Comparison of ENCODE assay signal across 8 cellular contexts in the genomic region with DNA sequence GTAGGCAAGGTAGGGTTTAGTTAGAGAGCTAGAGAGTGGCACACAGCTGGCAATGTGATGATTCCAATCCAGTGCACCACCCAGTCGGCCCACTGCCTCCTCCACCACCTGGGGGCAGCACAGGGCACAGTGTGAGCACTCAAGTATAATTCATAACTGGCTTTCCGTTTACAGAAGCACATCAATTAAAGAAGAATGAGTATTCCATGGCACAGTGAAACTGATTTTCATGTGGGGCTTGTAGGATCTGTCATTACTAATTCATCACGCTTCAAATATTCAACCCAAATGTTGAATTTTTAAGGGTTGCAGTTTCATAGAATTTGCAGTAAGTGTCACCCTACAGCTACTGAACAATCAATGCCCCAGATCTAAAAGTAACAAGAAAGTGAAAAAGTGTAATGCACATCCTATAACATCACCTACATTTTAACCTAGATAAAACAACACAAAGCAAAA.
DNase-seq lines count a peak whose midpoint lies in the region; ATAC-seq lines count a peak whose summit lies in the region.

No MANE protein-coding gene starts in this region.

- CTCF ChIA-PET in activated CD4-positive, alpha-beta T cell treated with anti-CD3 and anti-CD28 coated beads, Interleukin-2, amount 10 ng/mL, durations not matched to agents 7 days and 5 days (lab: Charles Lee) = interaction anchor here (0.5 to 5.3 kb wide), 17 partner anchors 9 to 606 kb away, joined by 3 to 59 read pairs (median 4); partner anchors contain the start of genes B4GALT4 and IGSF11

- H3K27me3 Mint-ChIP-seq in activated CD4-positive, alpha-beta T cell treated with anti-CD3 and anti-CD28 coated beads, Interleukin-2, amount 10 ng/mL, durations not matched to agents 7 days and 5 days = peaks cover 10% of the 10 kb centered on the region

- H3K4me1 Mint-ChIP-seq in activated CD4-positive, alpha-beta T cell treated with anti-CD3 and anti-CD28 coated beads, Interleukin-2, amount 10 ng/mL, durations not matched to agents 7 days and 5 days = peaks cover 12% of the 10 kb centered on the region

- no peaks in the 10 kb centered on the region for H3K36me3 Mint-ChIP-seq in activated CD4-positive, alpha-beta T cell treated with anti-CD3 and anti-CD28 coated beads, Interleukin-2, amount 10 ng/mL, durations not matched to agents 7 days and 5 days (ENCODE audit: low read depth)

- no peak overlapping the region for H3K27ac Mint-ChIP-seq in activated CD4-positive, alpha-beta T cell treated with anti-CD3 and anti-CD28 coated beads, Interleukin-2, amount 10 ng/mL, durations not matched to agents 7 days and 5 days

- DNase-seq in AG08396 (ENCODE audit: low spot score) (peak; percentile 54), NCI-H2196 treated with DMSO at 0.1 percent for 48 hours (lab: John Stamatoyannopoulos, UW; ENCODE audit: unreplicated experiment) (peak; percentile 8), dermis blood vessel endothelial cell (peak; percentile 74), medulla oblongata (ENCODE audit: extremely low spot score) (peak; percentile 87)
- DNase-seq in activated CD4-positive, alpha-beta T cell treated with anti-CD3 and anti-CD28 coated beads, Interleukin-2, amount 10 ng/mL, durations not matched to agents 7 days and 5 days = peak; percentile 82
- DNase-seq in stimulated activated CD8-positive, alpha-beta memory T cell treated with anti-CD3 and anti-CD28 coated beads, Interleukin-15, amount 100 ng/mL, for 4 hours (ENCODE audit: low read depth in 2 of 2) = peak; percentile 36 to 56

- H3K4me3 Mint-ChIP-seq in activated CD4-positive, alpha-beta T cell treated with anti-CD3 and anti-CD28 coated beads, Interleukin-2, amount 10 ng/mL, durations not matched to agents 7 days and 5 days = no peak overlapping the region

- ATAC-seq in GM18858 (IDR thresholded peaks at IDR 0.05; ENCODE audit: unreplicated experiment) (peak; percentile 67), HG03097 (IDR thresholded peaks at IDR 0.05; ENCODE audit: low FRiP score, unreplicated experiment) (peak; percentile 73)

- POLR2A ChIA-PET in activated CD4-positive, alpha-beta T cell treated with anti-CD3 and anti-CD28 coated beads, Interleukin-2, amount 10 ng/mL, durations not matched to agents 7 days and 5 days (lab: Charles Lee) = no interaction called here

- H3K9me3 Mint-ChIP-seq in activated CD4-positive, alpha-beta T cell treated with anti-CD3 and anti-CD28 coated beads, Interleukin-2, amount 10 ng/mL, durations not matched to agents 7 days and 5 days = no peaks in the 10 kb centered on the region

Comparison
In these comparisons a context has a peak if more than half of its experiments do, and no peak if none do; other contexts are left out.
1. Peak in every context shown above with its lines: DNase-seq and ATAC-seq.
2. DNase-seq: peak in every context shown above with its lines; median percentile 87 in medulla oblongata; 82 in activated CD4-positive, alpha-beta T cell treated with anti-CD3 and anti-CD28 coated beads, Interleukin-2, amount 10 ng/mL, durations not matched to agents 7 days and 5 days; 74 in dermis blood vessel endothelial cell; 54 in AG08396; 46 in stimulated activated CD8-positive, alpha-beta memory T cell treated with anti-CD3 and anti-CD28 coated beads, Interleukin-15, amount 100 ng/mL, for 4 hours; 8 in NCI-H2196 treated with DMSO at 0.1 percent for 48 hours.